In genomic region chr1:223102797-223103533, GRCh38 we compare ENCODE assay signal across 1 cellular context.
TF ChIP-seq lines count a peak whose summit lies in the region.

No MANE protein-coding gene starts in this region.

TF ChIP-seq in HEK293, 187 proteins besides CTCF, POLR2A, EP300 and RAD21 (continued from another document and continues in another):
- TF ChIP-seq ZNF518A (tag by site-specific recombination; conservative IDR thresholded peaks at IDR 0.05; ENCODE audit: low read depth) (no peak), ZBTB44 (tag by site-specific recombination; IDR thresholded peaks at IDR 0.05) (no peak), ZNF423 (tag by site-specific recombination; IDR thresholded peaks at IDR 0.05) (no peak), ZNF707 (tag by site-specific recombination; IDR thresholded peaks at IDR 0.05) (no peak), PRDM6 (tag by site-specific recombination; IDR thresholded peaks at IDR 0.05) (no peak), KLF9 (tag by site-specific recombination; IDR thresholded peaks at IDR 0.05; ENCODE audit: low read depth) (no peak), ZNF112 (tag by site-specific recombination; IDR thresholded peaks at IDR 0.05) (no peak), GLIS1 (tag by site-specific recombination; IDR thresholded peaks at IDR 0.05) (peak; percentile 72), ZNF529 (tag by site-specific recombination; IDR thresholded peaks at IDR 0.05; ENCODE audit: insufficient replicate concordance) (no peak), ZNF776 (tag by site-specific recombination; IDR thresholded peaks at IDR 0.05; ENCODE audit: borderline replicate concordance) (no peak), ZSCAN5A (tag by site-specific recombination; IDR thresholded peaks at IDR 0.05) (no peak), ZBTB11 (tag by site-specific recombination; conservative IDR thresholded peaks at IDR 0.05; ENCODE audit: low read depth) (no peak), ZBTB26 (tag by site-specific recombination; optimal IDR thresholded peaks at IDR 0.05) (no peak), ZNF324 (tag by site-specific recombination; IDR thresholded peaks at IDR 0.05) (no peak), KLF16 (tag by site-specific recombination; IDR thresholded peaks at IDR 0.05) (no peak; the same call in 1 of the 2 replicates), ZNF202 (tag by site-specific recombination; IDR thresholded peaks at IDR 0.05; ENCODE audit: borderline replicate concordance) (no peak), RBAK (tag by site-specific recombination; IDR thresholded peaks at IDR 0.05) (no peak), ZNF600 (tag by site-specific recombination; IDR thresholded peaks at IDR 0.05) (peak; percentile 78; the same call in 1 of the 2 replicates), ZNF19 (tag by site-specific recombination; IDR thresholded peaks at IDR 0.05; ENCODE audit: low read depth) (no peak), ZNF654 (tag by site-specific recombination; IDR thresholded peaks at IDR 0.05; ENCODE audit: low read depth) (no peak), ZNF677 (tag by site-specific recombination; IDR thresholded peaks at IDR 0.05) (no peak), ZNF791 (tag by site-specific recombination; IDR thresholded peaks at IDR 0.05) (no peak), ZBTB20 (tag by site-specific recombination; IDR thresholded peaks at IDR 0.05) (no peak), ZNF148 (tag by site-specific recombination; IDR thresholded peaks at IDR 0.05; ENCODE audit: borderline replicate concordance) (no peak), GLI4 (tag by site-specific recombination; IDR thresholded peaks at IDR 0.05) (no peak), ZNF549 (tag by site-specific recombination; IDR thresholded peaks at IDR 0.05) (no peak), AEBP2 (tag by site-specific recombination; IDR thresholded peaks at IDR 0.05; ENCODE audit: borderline replicate concordance) (no peak), ZNF704 (tag by site-specific recombination; IDR thresholded peaks at IDR 0.05) (no peak), ZNF664 (tag by site-specific recombination; IDR thresholded peaks at IDR 0.05) (no peak), ZNF747 (tag by site-specific recombination; IDR thresholded peaks at IDR 0.05) (no peak), ZNF76 (tag by site-specific recombination; IDR thresholded peaks at IDR 0.05; ENCODE audit: borderline replicate concordance, low read depth) (no peak), ZNF280C (tag by site-specific recombination; IDR thresholded peaks at IDR 0.05) (no peak), ZNF175 (tag by site-specific recombination; IDR thresholded peaks at IDR 0.05) (no peak), GLI2 (tag by site-specific recombination; IDR thresholded peaks at IDR 0.05; ENCODE audit: borderline replicate concordance, low read depth) (no peak), ZNF24 (tag by site-specific recombination; IDR thresholded peaks at IDR 0.05) (no peak)
